In genomic region chr12:124568431-124569374, GRCh38 we compare ENCODE assay signal across 1 cellular context.
TF ChIP-seq lines count a peak whose summit lies in the region.

No MANE protein-coding gene starts in this region.

TF ChIP-seq in WTC11, 78 proteins besides CTCF, POLR2A, EP300 and RAD21 (continued from another document):
- TF ChIP-seq ARID4B (CRISPR knock-in tag; IDR thresholded peaks at IDR 0.05; ENCODE audit: borderline replicate concordance) (no peak), NFYB (CRISPR knock-in tag; conservative IDR thresholded peaks at IDR 0.05; ENCODE audit: low read depth) (no peak), FOXK1 (CRISPR knock-in tag; IDR thresholded peaks at IDR 0.05) (no peak), FOXP4 (CRISPR knock-in tag; IDR thresholded peaks at IDR 0.05) (no peak), RORB (CRISPR knock-in tag; IDR thresholded peaks at IDR 0.05) (no peak), ESRRA (CRISPR knock-in tag; IDR thresholded peaks at IDR 0.05; ENCODE audit: borderline replicate concordance) (no peak), MXD4 (CRISPR knock-in tag; IDR thresholded peaks at IDR 0.05; ENCODE audit: borderline replicate concordance) (no peak), ATF3 (CRISPR knock-in tag; conservative IDR thresholded peaks at IDR 0.05) (no peak), TP53 (CRISPR knock-in tag; IDR thresholded peaks at IDR 0.05) (no peak)
TF ChIP-seq in WTC11: peak in this region for 0.
